In genomic region chr9:108108290-108108689, GRCh38 we compare ENCODE assay signal across 16 cellular contexts.
DNase-seq lines count a peak whose midpoint lies in the region; ATAC-seq and TF ChIP-seq lines count a peak whose summit lies in the region.
"Had no signal": no experiment of that assay in that cellular context is flagged by ENCODE, and none has a peak within 500 bp of the region (broad histone marks: within the 10 kb centered on the region; RNA-seq: fewer than 3 reads in every experiment).

No MANE protein-coding gene starts in this region.

- no peaks in the 10 kb centered on the region for H4K20me1 ChIP-seq in GM23338 (replicated peaks; ENCODE audit: insufficient read depth)
- H4K20me1 ChIP-seq in smooth muscle cell (ENCODE audit: low read depth): no peaks in the 10 kb centered on the region

- 0 out of 2 replicates have a peak, but pooled peaks cover 4% of the 10 kb centered on the region for H3K4me1 ChIP-seq in GM23338 (ENCODE audit: insufficient read depth)
- no peaks in the 10 kb centered on the region for H3K4me1 ChIP-seq in smooth muscle cell (ENCODE audit: low read depth)

- no peak overlapping the region for H3K27ac Mint-ChIP-seq in GM23338
- H3K27ac Mint-ChIP-seq: CD14-positive monocyte; CD8-positive, alpha-beta memory T cell; IgD-negative memory B cell had no signal

- H3K4me3 Mint-ChIP-seq in GM23338: no peak overlapping the region
- H3K4me3 Mint-ChIP-seq: CD14-positive monocyte; CD8-positive, alpha-beta memory T cell; IgD-negative memory B cell had no signal

- H3K9me3 Mint-ChIP-seq in GM23338: no peaks in the 10 kb centered on the region
- H3K9me3 Mint-ChIP-seq: IgD-negative memory B cell had no signal

- no peak for DNase-seq in GM23338 (ENCODE audit: low spot score)
- peak; percentile 48 for DNase-seq in amniotic epithelial cell (ENCODE audit: low read depth)
- DNase-seq in fibroblast of villous mesenchyme (ENCODE audit: low read depth): peak; percentile 52
- DNase-seq in smooth muscle cell (lab: John Stamatoyannopoulos, UW; ENCODE audit: unreplicated experiment): no peak
- no peak for DNase-seq in nucleus accumbens (lab: John Stamatoyannopoulos, UW)
- no peak for DNase-seq in NCI-H1930 (lab: John Stamatoyannopoulos, UW)
- DNase-seq: Caco-2; CD8-positive, alpha-beta memory T cell; DND-41; GDM1 had no signal

- no peaks in the 10 kb centered on the region for H3F3A ChIP-seq in GM23338 (replicated peaks; ENCODE audit: low read depth)
- H3F3A ChIP-seq in smooth muscle cell (ENCODE audit: low read depth): peaks cover 3% of the 10 kb centered on the region

- no peaks in the 10 kb centered on the region for H3K36me3 Mint-ChIP-seq in GM23338 (ENCODE audit: low read depth)
- H3K36me3 Mint-ChIP-seq: CD14-positive monocyte; CD8-positive, alpha-beta memory T cell; IgD-negative memory B cell had no signal

- H2AFZ ChIP-seq in GM23338 (0 out of 2 replicates have a peak overlapping the region, but pooled peaks have one; percentile 2), smooth muscle cell (ENCODE audit: low read depth) (no peak overlapping the region)

- H3K27ac ChIP-seq in GM23338 (ENCODE audit: low read depth): no peak overlapping the region
- no peak overlapping the region for H3K27ac ChIP-seq in smooth muscle cell (ENCODE audit: low read depth)
- H3K27ac ChIP-seq: HL-60 had no signal

- H3K4me1 Mint-ChIP-seq in GM23338: peaks cover 8% of the 10 kb centered on the region
- H3K4me1 Mint-ChIP-seq: CD8-positive, alpha-beta memory T cell; IgD-negative memory B cell had no signal

- no peaks in the 10 kb centered on the region for H3K9me3 ChIP-seq in smooth muscle cell (replicated peaks; ENCODE audit: low read depth)
- H3K9me3 ChIP-seq: Caco-2 had no signal

- H3K27me3 ChIP-seq in GM23338 (ENCODE audit: insufficient read depth): no peaks in the 10 kb centered on the region
- H3K27me3 ChIP-seq in smooth muscle cell (ENCODE audit: low read depth): no peaks in the 10 kb centered on the region

- no peak overlapping the region for H3K4me2 ChIP-seq in GM23338
- peak overlapping the region; percentile 41 for H3K4me2 ChIP-seq in smooth muscle cell

- H3K9ac ChIP-seq in smooth muscle cell (ENCODE audit: low read depth): no peak overlapping the region

- H3K9me2 ChIP-seq in GM23338 (ENCODE audit: insufficient read depth): 0 out of 2 replicates have a peak, but pooled peaks cover 4% of the 10 kb centered on the region

- H3K4me3 ChIP-seq in GM23338 (no peak overlapping the region), fibroblast of villous mesenchyme (ENCODE audit: low read depth, low read length) (no peak overlapping the region), smooth muscle cell (no peak overlapping the region)

- H3K79me2 ChIP-seq in GM23338 (replicated peaks; ENCODE audit: insufficient read depth): no peaks in the 10 kb centered on the region
- no peaks in the 10 kb centered on the region for H3K79me2 ChIP-seq in smooth muscle cell (ENCODE audit: low read depth)

- no peaks in the 10 kb centered on the region for H3K36me3 ChIP-seq in GM23338 (ENCODE audit: insufficient read depth)
- no peaks in the 10 kb centered on the region for H3K36me3 ChIP-seq in smooth muscle cell (ENCODE audit: low read depth)

- ATAC-seq in GM23338 (no peak), HG02588 (IDR thresholded peaks at IDR 0.05; ENCODE audit: unreplicated experiment) (no peak), GM21619 (IDR thresholded peaks at IDR 0.05; ENCODE audit: unreplicated experiment) (no peak)
- ATAC-seq: HCT116 had no signal

- TF ChIP-seq CTCF in GM23338 (conservative IDR thresholded peaks at IDR 0.05; ENCODE audit: low read depth in 2 of 2) (no peak), fibroblast of villous mesenchyme (IDR thresholded peaks at IDR 0.05; ENCODE audit: insufficient read depth, low read depth, low read length) (no peak), smooth muscle cell (IDR thresholded peaks at IDR 0.05; ENCODE audit: borderline replicate concordance, insufficient read depth, poor library complexity, severe bottlenecking) (no peak)

- 12% methylated on average over 4 of the region's 4 CpGs for WGBS in smooth muscle cell (ENCODE audit: low lambda C conversion rate)

- peaks cover 2% of the 10 kb centered on the region for H3K27me3 Mint-ChIP-seq in GM23338 (ENCODE audit: insufficient read depth, low read depth, poor library complexity)
- H3K27me3 Mint-ChIP-seq: IgD-negative memory B cell had no signal

TF ChIP-seq in GM23338, 12 proteins besides CTCF, POLR2A, EP300 and RAD21 (continues in another document):
- TF ChIP-seq ZNF331 (CRISPR knock-in tag; IDR thresholded peaks at IDR 0.05; ENCODE audit: low read depth) (no peak), NANOG (IDR thresholded peaks at IDR 0.05; ENCODE audit: borderline replicate concordance) (no peak), STAT1 (IDR thresholded peaks at IDR 0.05; ENCODE audit: unreplicated experiment) (no peak), EZH2phosphoT487 (IDR thresholded peaks at IDR 0.05; ENCODE audit: unreplicated experiment) (no peak), REST (IDR thresholded peaks at IDR 0.05; ENCODE audit: unreplicated experiment) (no peak)

Comparison
In these comparisons a context has a peak if more than half of its experiments do, and no peak if none do; other contexts are left out.
1. DNase-seq: peak in amniotic epithelial cell (single experiment) and fibroblast of villous mesenchyme (single experiment); none in GM23338 (single experiment), smooth muscle cell (single experiment), nucleus accumbens (0 of 56) and NCI-H1930 (0 of 2).